Comparison of ENCODE assay signal across 2 cellular contexts in genomic region chr7:107009846-107010203, GRCh38.
TF ChIP-seq lines count a peak whose summit lies in the region.

No MANE protein-coding gene starts in this region.

TF ChIP-seq in SK-N-SH treated with all-trans-retinoic acid at 6 μM for 48 hours, 23 proteins besides CTCF, POLR2A, EP300 and RAD21 (continued from another document):
- TF ChIP-seq CREB5 (CRISPR knock-in tag; IDR thresholded peaks at IDR 0.05; ENCODE audit: low read depth): no peak

TF ChIP-seq in K562, 482 proteins besides CTCF, POLR2A, EP300 and RAD21 (continued from another document):
- TF ChIP-seq CREB5 (CRISPR knock-in tag; IDR thresholded peaks at IDR 0.05) (peak; percentile 70; the same call in 1 of the 2 replicates), HDGF (IDR thresholded peaks at IDR 0.05) (peak; percentile 54; the same call in 1 of the 2 replicates), SMARCC2 (IDR thresholded peaks at IDR 0.05; ENCODE audit: low read depth) (0 out of 2 replicates have a peak, but pooled peaks have one; percentile 53), POLR2AphosphoS5 (IDR thresholded peaks at IDR 0.05; ENCODE audit: control insufficient read depth, insufficient read depth, low read depth, low read length) (no peak), ILK (tag; IDR thresholded peaks at IDR 0.05; ENCODE audit: borderline replicate concordance, low read depth) (0 out of 2 replicates have a peak, but pooled peaks have one; percentile 42), SETDB1 (IDR thresholded peaks at IDR 0.05; ENCODE audit: low read length) (no peak), ZNF79 (CRISPR knock-in tag; IDR thresholded peaks at IDR 0.05; ENCODE audit: low read depth) (peak; percentile 47; the same call in 1 of the 2 replicates), ELK3 (CRISPR knock-in tag; IDR thresholded peaks at IDR 0.05) (0 out of 2 replicates have a peak, but pooled peaks have one; percentile 21), FUS (optimal IDR thresholded peaks at IDR 0.05; ENCODE audit: low read depth, low read length) (no peak), KLF16 (IDR thresholded peaks at IDR 0.05) (no peak), NCOA4 (IDR thresholded peaks at IDR 0.05; ENCODE audit: partially characterized antibody) (no peak), SNAPC5 (CRISPR knock-in tag; IDR thresholded peaks at IDR 0.05) (0 out of 2 replicates have a peak, but pooled peaks have one; percentile 41), BHLHE40 (IDR thresholded peaks at IDR 0.05; ENCODE audit: low read length) (0 out of 2 replicates have a peak, but pooled peaks have one; percentile 0), HDAC1 (IDR thresholded peaks at IDR 0.05) (0 out of 4 replicates have a peak, but pooled peaks of 1 of the 2 experiments have one; percentile 50)
